Comparison of ENCODE assay signal across 1 cellular context in genomic region chr1:6271554-6271953, GRCh38.
A peak's percentile ranks its signal among the peaks of the same experiment; 100 is the strongest.
TF ChIP-seq lines count a peak whose summit lies in the region.

No MANE protein-coding gene starts in this region.

TF ChIP-seq in HEK293, 187 proteins besides CTCF, POLR2A, EP300 and RAD21 (continued from another document):
- TF ChIP-seq INSM2 (tag by site-specific recombination; IDR thresholded peaks at IDR 0.05) (no peak), ZNF132 (tag by site-specific recombination; IDR thresholded peaks at IDR 0.05; ENCODE audit: borderline replicate concordance) (no peak), KLF17 (tag by site-specific recombination; IDR thresholded peaks at IDR 0.05) (peak; percentile 87), ZNF146 (tag by site-specific recombination; IDR thresholded peaks at IDR 0.05) (no peak), ZNF791 (tag by site-specific recombination; IDR thresholded peaks at IDR 0.05) (no peak), ZNF518A (tag by site-specific recombination; conservative IDR thresholded peaks at IDR 0.05; ENCODE audit: low read depth) (no peak), PATZ1 (tag by site-specific recombination; IDR thresholded peaks at IDR 0.05) (peak; percentile 89), BCL11B (tag by site-specific recombination; IDR thresholded peaks at IDR 0.05; ENCODE audit: low read depth) (no peak), ZNF324 (tag by site-specific recombination; IDR thresholded peaks at IDR 0.05) (no peak), TRIM28 (IDR thresholded peaks at IDR 0.05; ENCODE audit: borderline replicate concordance, low read length) (peak; percentile 49; the same call in 1 of the 2 replicates), OSR2 (tag by site-specific recombination; IDR thresholded peaks at IDR 0.05) (peak; percentile 89), ELK4 (IDR thresholded peaks at IDR 0.05; ENCODE audit: borderline replicate concordance, low read depth, low read length) (no peak), WT1 (tag by site-specific recombination; IDR thresholded peaks at IDR 0.05) (peak; percentile 42; the same call in 1 of the 2 replicates)
